Comparison of ENCODE assay signal across 8 cellular contexts in genomic region chr1:100351095-100351884, GRCh38. TPM values are rescaled to one million over a fixed set of nuclear protein-coding genes. Genes with fewer than 3 reads are reported as not detected.
DNase-seq lines count a peak whose midpoint lies in the region; ATAC-seq and TF ChIP-seq lines count a peak whose summit lies in the region.

No MANE protein-coding gene starts in this region.

- no peaks in the 10 kb centered on the region for H3K36me3 ChIP-seq in adipocyte (ENCODE audit: control insufficient read depth, insufficient read depth, low read length, severe bottlenecking)
- H3K36me3 ChIP-seq in heart right ventricle = no peaks in the 10 kb centered on the region
- H3K36me3 ChIP-seq in upper lobe of left lung = no peaks in the 10 kb centered on the region

- ATAC-seq in HG02763 (IDR thresholded peaks at IDR 0.05; ENCODE audit: unreplicated experiment) (peak; percentile 63), heart right ventricle (peak; percentile 63 to 88 (median 83)), upper lobe of left lung (ENCODE audit: low FRiP score in 2 of 2) (peak; percentile 90 to 92)

- H3K4me1 ChIP-seq in adipocyte (ENCODE audit: control insufficient read depth, insufficient read depth, low read length) = peaks cover 14% of the 10 kb centered on the region
- peaks cover 3 to 36% (median 32%) of the 10 kb centered on the region in 9 donors for H3K4me1 ChIP-seq in heart right ventricle
- peaks cover 16 to 36% (median 21%) of the 10 kb centered on the region in 4 donors for H3K4me1 ChIP-seq in upper lobe of left lung

- H3K9me3 ChIP-seq in adipocyte (ENCODE audit: control insufficient read depth, low read length) = no peaks in the 10 kb centered on the region
- H3K9me3 ChIP-seq in heart right ventricle = no peaks in the 10 kb centered on the region
- no peaks in the 10 kb centered on the region for H3K9me3 ChIP-seq in upper lobe of left lung

- TF ChIP-seq CTCF in GM12875 (IDR thresholded peaks at IDR 0.05; ENCODE audit: borderline replicate concordance, insufficient read depth, low read depth, low read length) (peak; percentile 39), heart right ventricle (IDR thresholded peaks at IDR 0.05) (peak in 7 of 9 donors; percentile 33 to 63 (median 45)), upper lobe of left lung (IDR thresholded peaks at IDR 0.05) (peak in 5 of 6 experiments; percentile 14 to 26 (median 15))

- no peak for TF ChIP-seq EP300 in upper lobe of left lung (IDR thresholded peaks at IDR 0.05)

- peak in 3 of 4 donors; percentile 15 to 71 (median 59) for TF ChIP-seq POLR2A in upper lobe of left lung (IDR thresholded peaks at IDR 0.05)

- H3K4me3 ChIP-seq in GM12875 (ENCODE audit: low read depth, low read length) (peak overlapping the region; percentile 94), adipocyte (ENCODE audit: low read length) (peak overlapping the region; percentile 94), heart right ventricle (peak overlapping the region; percentile 67 to 97 (median 90)), upper lobe of left lung (peak overlapping the region; percentile 78 to 93 (median 80))

- intact Hi-C loops in heart right ventricle (cut with DNase I) = loop anchor here in 8 of 10 donors (1.0 to 10.0 kb wide), 10 partner anchors 46 to 544 kb away; partner anchors contain the start of genes RTCA (in 2 of the 8), DBT (in 1 of the 8), EXTL2 (in 1 of the 8) and SASS6 (in 1 of the 8)
- intact Hi-C loops in posterior cingulate gyrus (cut with DNase I) = loop anchor here (2.0 to 5.0 kb wide), 3 partner anchors 84 to 218 kb away; partner anchors contain the start of genes DBT, RTCA, SASS6 and TRMT13

- H3K27me3 ChIP-seq in adipocyte (replicated peaks; ENCODE audit: control insufficient read depth, insufficient read depth, low read length) (no peaks in the 10 kb centered on the region), heart right ventricle (no peaks in the 10 kb centered on the region), upper lobe of left lung (no peaks in the 10 kb centered on the region)

- H3K27ac ChIP-seq in heart right ventricle (peak overlapping the region; percentile 57 to 95 (median 89)), upper lobe of left lung (peak overlapping the region; percentile 89 to 95 (median 92))

- DNase-seq in NCI-H128 (lab: John Stamatoyannopoulos, UW; ENCODE audit: unreplicated experiment) (peak; percentile 73), SW 1271 (lab: John Stamatoyannopoulos, UW) (peak; percentile 82 to 90), adipocyte (ENCODE audit: low read depth) (peak; percentile 95), heart right ventricle (peak; percentile 86 to 87), posterior cingulate gyrus (peak; percentile 49 to 91 (median 70)), upper lobe of left lung (peak; percentile 89 to 94)

- peak overlapping the region; percentile 83 for H3K9ac ChIP-seq in adipocyte (ENCODE audit: low read length)

- 4 to 5% methylated on average over 36 of the region's 36 CpGs for WGBS in heart right ventricle, 2 donors
- WGBS in upper lobe of left lung, 2 donors = 4 to 5% methylated on average over 31 to 36 of the region's 36 CpGs

RNA-seq across cellular contexts. Expression of gene CDC14A, which starts 1.0 kb away (rescaled TPM):
- total RNA-seq in heart right ventricle (1 to 10 TPM; 2.0 to 4.0 (median 3.3) TPM), upper lobe of left lung (10 to 100 TPM in 5 of 6 donors, 1 to 10 TPM in 1; 9.6 to 56.6 (median 22.1) TPM)
- 1 to 10 TPM; 1.4 to 3.0 TPM for polyA plus RNA-seq in heart right ventricle

Comparison
In these comparisons a context has a peak if more than half of its experiments do, and no peak if none do; other contexts are left out.
1. Peak in every context shown above with its lines: DNase-seq, ATAC-seq, H3K4me3 ChIP-seq and H3K27ac ChIP-seq.